18 cellular contexts compared by ENCODE assay signal in genomic region chr20:38881806-38882440, GRCh38. TPM values are rescaled to one million over a fixed set of nuclear protein-coding genes. Genes with fewer than 3 reads are reported as not detected.
A peak's percentile ranks its signal among the peaks of the same experiment; 100 is the strongest.
DNase-seq lines count a peak whose midpoint lies in the region; ATAC-seq, FAIRE-seq and TF ChIP-seq lines count a peak whose summit lies in the region.
"Had no signal": no experiment of that assay in that cellular context is flagged by ENCODE, and none has a peak within 500 bp of the region (broad histone marks: within the 10 kb centered on the region; RNA-seq: fewer than 3 reads in every experiment).

No MANE protein-coding gene starts in this region.

- H3K36me3 ChIP-seq in Peyer's patch: no peaks in the 10 kb centered on the region
- H3K36me3 ChIP-seq: gastrocnemius medialis, left lung, tibial nerve had no signal

- H3K27ac ChIP-seq in Peyer's patch (peak overlapping the region in 3 of 4 donors; percentile 7 to 88 (median 8)), caudate nucleus (ENCODE audit: low read depth, low read length) (peak overlapping the region; percentile 95)
- H3K27ac ChIP-seq: epithelial cell of prostate, gastrocnemius medialis, left lung, tibial nerve had no signal

- peaks cover 23% of the 10 kb centered on the region for H3K36me3 Mint-ChIP-seq in activated CD4-positive, alpha-beta T cell treated with anti-CD3 and anti-CD28 coated beads for 36 hours (ENCODE audit: low read depth)
- H3K36me3 Mint-ChIP-seq in stimulated activated effector memory CD8-positive, alpha-beta T cell treated with anti-CD3 and anti-CD28 coated beads, Interleukin-12 subunit alpha, Interleukin-12 subunit beta, amount 100 ng/mL, for 72 hours: peaks cover 81% of the 10 kb centered on the region

- no peaks in the 10 kb centered on the region for H3K27me3 ChIP-seq in Peyer's patch
- H3K27me3 ChIP-seq: tibial nerve had no signal

- H3K4me3 ChIP-seq in Peyer's patch: no peak overlapping the region
- H3K4me3 ChIP-seq: gastrocnemius medialis, left lung, tibial nerve had no signal

- peak overlapping the region; percentile 59 for H3K27ac Mint-ChIP-seq in activated CD4-positive, alpha-beta T cell treated with anti-CD3 and anti-CD28 coated beads for 36 hours
- peak overlapping the region; percentile 92 for H3K27ac Mint-ChIP-seq in stimulated activated effector memory CD8-positive, alpha-beta T cell treated with anti-CD3 and anti-CD28 coated beads, Interleukin-12 subunit alpha, Interleukin-12 subunit beta, amount 100 ng/mL, for 72 hours

- peaks cover 0 to 43% (median 20%) of the 10 kb centered on the region in 4 donors for H3K4me1 ChIP-seq in Peyer's patch
- H3K4me1 ChIP-seq: gastrocnemius medialis, left lung had no signal

- no peaks in the 10 kb centered on the region for H3K9me3 Mint-ChIP-seq in activated CD4-positive, alpha-beta T cell treated with anti-CD3 and anti-CD28 coated beads for 36 hours (ENCODE audit: low read depth)
- H3K9me3 Mint-ChIP-seq in stimulated activated effector memory CD8-positive, alpha-beta T cell treated with anti-CD3 and anti-CD28 coated beads, Interleukin-12 subunit alpha, Interleukin-12 subunit beta, amount 100 ng/mL, for 72 hours: no peaks in the 10 kb centered on the region

- no peaks in the 10 kb centered on the region for H3K9me3 ChIP-seq in Peyer's patch
- H3K9me3 ChIP-seq: gastrocnemius medialis, left lung had no signal

- POLR2A ChIA-PET in activated CD4-positive, alpha-beta T cell treated with anti-CD3 and anti-CD28 coated beads for 36 hours (lab: Charles Lee): no interaction called here

- no peak for TF ChIP-seq POLR2A in Peyer's patch (IDR thresholded peaks at IDR 0.05)

- ATAC-seq in activated CD4-positive, alpha-beta T cell treated with anti-CD3 and anti-CD28 coated beads for 36 hours: no peak
- no peak for ATAC-seq in stimulated activated effector memory CD8-positive, alpha-beta T cell treated with anti-CD3 and anti-CD28 coated beads, Interleukin-12 subunit alpha, Interleukin-12 subunit beta, amount 100 ng/mL, for 72 hours
- no peak for ATAC-seq in HG03520 (IDR thresholded peaks at IDR 0.05; ENCODE audit: unreplicated experiment)
- ATAC-seq: gastrocnemius medialis, left lung had no signal

- no peak for DNase-seq in activated CD4-positive, alpha-beta T cell treated with anti-CD3 and anti-CD28 coated beads for 36 hours
- no peak for DNase-seq in activated CD4-positive, alpha-beta T cell treated with anti-CD3 and anti-CD28 coated beads for 48 hours
- DNase-seq in Peyer's patch: peak in 2 of 3 donors; percentile 11 to 38
- no peak for DNase-seq in caudate nucleus (lab: John Stamatoyannopoulos, UW)
- no peak for DNase-seq in stimulated activated effector memory CD8-positive, alpha-beta T cell treated with anti-CD3 and anti-CD28 coated beads, Interleukin-12 subunit alpha, Interleukin-12 subunit beta, amount 100 ng/mL, for 72 hours (ENCODE audit: low spot score in 2 of 2)
- no peak for DNase-seq in urothelium cell line (ENCODE audit: low spot score)
- no peak for DNase-seq in A172 (ENCODE audit: low spot score)
- DNase-seq: activated CD4-positive, alpha-beta T cell treated with anti-CD3 and anti-CD28 coated beads for 1 hour; cortex of kidney; gastrocnemius medialis; left lung; NCI-H1048; stimulated activated CD4-positive, alpha-beta T cell treated with anti-CD3 and anti-CD28 coated beads, Interleukin-4, amount 100 ng/mL, for 24 hours; stimulated activated CD8-positive, alpha-beta memory T cell treated with anti-CD3 and anti-CD28 coated beads, Interleukin-4, amount 100 ng/mL, for 48 hours had no signal

- no peak for TF ChIP-seq CTCF in Peyer's patch (IDR thresholded peaks at IDR 0.05)

- FAIRE-seq in urothelium cell line (lab: Jason Lieb, UNC): no peak
- FAIRE-seq: astrocyte had no signal

- peaks cover 63% of the 10 kb centered on the region for H3K4me1 Mint-ChIP-seq in activated CD4-positive, alpha-beta T cell treated with anti-CD3 and anti-CD28 coated beads for 36 hours
- peaks cover 81% of the 10 kb centered on the region for H3K4me1 Mint-ChIP-seq in stimulated activated effector memory CD8-positive, alpha-beta T cell treated with anti-CD3 and anti-CD28 coated beads, Interleukin-12 subunit alpha, Interleukin-12 subunit beta, amount 100 ng/mL, for 72 hours

- H3K27me3 Mint-ChIP-seq in activated CD4-positive, alpha-beta T cell treated with anti-CD3 and anti-CD28 coated beads for 36 hours: no peaks in the 10 kb centered on the region

- no peak overlapping the region for H3K4me3 Mint-ChIP-seq in activated CD4-positive, alpha-beta T cell treated with anti-CD3 and anti-CD28 coated beads for 36 hours
- peak overlapping the region; percentile 55 for H3K4me3 Mint-ChIP-seq in stimulated activated effector memory CD8-positive, alpha-beta T cell treated with anti-CD3 and anti-CD28 coated beads, Interleukin-12 subunit alpha, Interleukin-12 subunit beta, amount 100 ng/mL, for 72 hours

- intact Hi-C loops in activated CD4-positive, alpha-beta T cell treated with anti-CD3 and anti-CD28 coated beads for 36 hours (cut with DNase I, micrococcal nuclease): no loop called here

- CTCF ChIA-PET in activated CD4-positive, alpha-beta T cell treated with anti-CD3 and anti-CD28 coated beads for 36 hours (lab: Charles Lee): interaction anchor here (0.7 kb wide), 1 partner anchor 158 kb away, joined by 3 read pairs; the partner anchor contains the start of gene SLC32A1

RNA-seq across cellular contexts. Expression of gene FAM83D, which starts 44.3 kb away (rescaled TPM):
- total RNA-seq in activated CD4-positive, alpha-beta T cell treated with anti-CD3 and anti-CD28 coated beads for 36 hours: 10 to 100 TPM; 10.5 to 12.4 TPM
- total RNA-seq in Peyer's patch: 10 to 100 TPM in 1 of 4 donors, 1 to 10 TPM in 3; 6.3 to 13.5 (median 7.8) TPM
- 83.9 and 103 TPM in 2 replicates for total RNA-seq in A172 (2014; rRNA removed; shearing (Covaris generic))

Comparison
In these comparisons a context has a peak if more than half of its experiments do, and no peak if none do; other contexts are left out.
1. DNase-seq: peak in Peyer's patch (2 of 3); none in activated CD4-positive, alpha-beta T cell treated with anti-CD3 and anti-CD28 coated beads for 36 hours (single experiment), activated CD4-positive, alpha-beta T cell treated with anti-CD3 and anti-CD28 coated beads for 48 hours (single experiment), caudate nucleus (0 of 61), stimulated activated effector memory CD8-positive, alpha-beta T cell treated with anti-CD3 and anti-CD28 coated beads, Interleukin-12 subunit alpha, Interleukin-12 subunit beta, amount 100 ng/mL, for 72 hours (0 of 2), urothelium cell line (single experiment) and A172 (single experiment).